1 cellular context compared by ENCODE assay signal in genomic region chr19:19145281-19145999, GRCh38.
TF ChIP-seq lines count a peak whose summit lies in the region.

No MANE protein-coding gene starts in this region.

TF ChIP-seq in HCT116, 20 proteins besides CTCF, POLR2A, EP300 and RAD21 (continued from another document):
- TF ChIP-seq MAX (IDR thresholded peaks at IDR 0.05) (no peak), TCF7L2 (IDR thresholded peaks at IDR 0.05; ENCODE audit: borderline replicate concordance, extremely low read depth, insufficient read depth, insufficient read length) (no peak), CBX3 (IDR thresholded peaks at IDR 0.05; ENCODE audit: low read depth) (no peak)
TF ChIP-seq in HCT116: peak in this region for 0.
